In genomic region chr10:14106828-14107227, GRCh38 we compare ENCODE assay signal across 7 cellular contexts.
"Had no signal": no experiment of that assay in that cellular context is flagged by ENCODE, and none has a peak within 500 bp of the region (broad histone marks: within the 10 kb centered on the region; RNA-seq: fewer than 3 reads in every experiment).

No MANE protein-coding gene starts in this region.

- DNase-seq: H9, HCEC 1CT, HFFc6, KG1 had no signal

- ATAC-seq: GM23338, HepG2 had no signal

- FAIRE-seq: HepG2 had no signal

- H2AFZ ChIP-seq: GM23338 had no signal

- H3K4me2 ChIP-seq: GM23338 had no signal

- H3K4me3 ChIP-seq: GM23338 had no signal

- H3K27ac ChIP-seq: HL-60 had no signal
